Comparison of ENCODE assay signal across 18 cellular contexts in genomic region chr12:90275088-90275487, GRCh38.
DNase-seq lines count a peak whose midpoint lies in the region; ATAC-seq and TF ChIP-seq lines count a peak whose summit lies in the region.
"Had no signal": no experiment of that assay in that cellular context is flagged by ENCODE, and none has a peak within 500 bp of the region (broad histone marks: within the 10 kb centered on the region; RNA-seq: fewer than 3 reads in every experiment).

No MANE protein-coding gene starts in this region.

- in situ Hi-C loops in GM23248 (cut with MboI) = no loop called here

- no peak overlapping the region for H3K4me3 Mint-ChIP-seq in stimulated activated effector memory CD8-positive, alpha-beta T cell treated with anti-CD3 and anti-CD28 coated beads, Interleukin-12 subunit alpha, Interleukin-12 subunit beta, amount 100 ng/mL, for 72 hours
- H3K4me3 Mint-ChIP-seq: CD14-positive monocyte; CD8-positive, alpha-beta T cell; HFFc6 had no signal

- no peaks in the 10 kb centered on the region for H3K9me3 Mint-ChIP-seq in stimulated activated effector memory CD8-positive, alpha-beta T cell treated with anti-CD3 and anti-CD28 coated beads, Interleukin-12 subunit alpha, Interleukin-12 subunit beta, amount 100 ng/mL, for 72 hours
- H3K9me3 Mint-ChIP-seq: CD8-positive, alpha-beta T cell; HFFc6 had no signal

- H4K20me1 ChIP-seq in GM23248 (ENCODE audit: insufficient read depth) (no peaks in the 10 kb centered on the region), PC-9 (ENCODE audit: insufficient read depth) (no peaks in the 10 kb centered on the region)

- POLR2A ChIA-PET in PC-9 (lab: Charles Lee; ENCODE audit: unreplicated experiment) = no interaction called here

- H3K27ac Mint-ChIP-seq in stimulated activated effector memory CD8-positive, alpha-beta T cell treated with anti-CD3 and anti-CD28 coated beads, Interleukin-12 subunit alpha, Interleukin-12 subunit beta, amount 100 ng/mL, for 72 hours = no peak overlapping the region
- H3K27ac Mint-ChIP-seq: CD14-positive monocyte; CD8-positive, alpha-beta T cell; HFFc6 had no signal

- H3K27ac ChIP-seq in GM23248 (no peak overlapping the region), PC-9 (no peak overlapping the region)

- DNase-seq in GM23248 = peak; percentile 29
- no peak for DNase-seq in PC-9
- peak; percentile 41 for DNase-seq in epithelial cell of esophagus (ENCODE audit: low read depth)
- DNase-seq in stimulated activated effector memory CD8-positive, alpha-beta T cell treated with anti-CD3 and anti-CD28 coated beads, Interleukin-12 subunit alpha, Interleukin-12 subunit beta, amount 100 ng/mL, for 72 hours (ENCODE audit: low spot score in 2 of 2) = no peak
- DNase-seq in posterior vena cava (ENCODE audit: low spot score) = no peak
- no peak for DNase-seq in stimulated activated CD4-positive, alpha-beta T cell treated with anti-CD3 and anti-CD28 coated beads, Interleukin-4, amount 100 ng/mL, for 1 hour
- no peak for DNase-seq in COLO829 (ENCODE audit: low spot score)
- DNase-seq: BE2C; Caco-2; CD8-positive, alpha-beta T cell; DND-41; GDM1; HCEC 1CT; HFFc6; IMR-90; KBM-7 had no signal

- H3K9ac ChIP-seq in GM23248 = no peak overlapping the region

- H3F3A ChIP-seq in GM23248 (ENCODE audit: insufficient read depth) (peaks cover 3% of the 10 kb centered on the region; the same call in 1 of the 2 replicates), PC-9 (ENCODE audit: insufficient read depth, low read depth) (no peaks in the 10 kb centered on the region)

- H3K79me2 ChIP-seq in GM23248 (ENCODE audit: insufficient read depth) = no peaks in the 10 kb centered on the region
- H3K79me2 ChIP-seq in PC-9 (ENCODE audit: low read depth) = no peaks in the 10 kb centered on the region

- H3K4me1 ChIP-seq in GM23248 (ENCODE audit: insufficient read depth) (no peaks in the 10 kb centered on the region), PC-9 (replicated peaks; ENCODE audit: insufficient read depth) (no peaks in the 10 kb centered on the region)
- H3K4me1 ChIP-seq: BE2C, Caco-2 had no signal

- 58 to 68% methylated on average over 2 of the region's 2 CpGs for WGBS in GM23248 (ENCODE audit: low coverage in 1 of 2, low lambda C conversion rate in 2 of 2, missing lambda C conversion rate in 2 of 2), 2 experiments

- H2AFZ ChIP-seq in GM23248 = no peak overlapping the region
- H2AFZ ChIP-seq in PC-9 = peak overlapping the region; percentile 27; the same call in 1 of the 2 replicates

- H3K4me3 ChIP-seq in GM23248 (no peak overlapping the region), PC-9 (no peak overlapping the region), epithelial cell of esophagus (ENCODE audit: low read length) (no peak overlapping the region)

- intact Hi-C loops in PC-9 (cut with micrococcal nuclease; ENCODE audit: unreplicated experiment) (no loop called here), posterior vena cava (cut with DNase I) (no loop called here)

- no peak for TF ChIP-seq CTCF in PC-9 (conservative IDR thresholded peaks at IDR 0.05)
- TF ChIP-seq CTCF in epithelial cell of esophagus (IDR thresholded peaks at IDR 0.05; ENCODE audit: insufficient read depth, low read depth, low read length, missing control alignments) = no peak

- H3K9me2 ChIP-seq in GM23248 (ENCODE audit: insufficient read depth) (no peaks in the 10 kb centered on the region), PC-9 (ENCODE audit: insufficient read depth) (0 out of 2 replicates have a peak, but pooled peaks cover 4% of the 10 kb centered on the region)

- CTCF ChIA-PET in PC-9 (lab: Charles Lee) = no interaction called here

- peaks cover 5% of the 10 kb centered on the region for H3K4me1 Mint-ChIP-seq in stimulated activated effector memory CD8-positive, alpha-beta T cell treated with anti-CD3 and anti-CD28 coated beads, Interleukin-12 subunit alpha, Interleukin-12 subunit beta, amount 100 ng/mL, for 72 hours
- H3K4me1 Mint-ChIP-seq: CD14-positive monocyte had no signal

- no peaks in the 10 kb centered on the region for H3K9me3 ChIP-seq in GM23248 (ENCODE audit: low read depth)
- no peaks in the 10 kb centered on the region for H3K9me3 ChIP-seq in PC-9 (ENCODE audit: insufficient read depth, low read depth)
- H3K9me3 ChIP-seq: BE2C, Caco-2 had no signal

- no TSS peak for BruUV-seq in PC-9 (replicated peaks; lab: Mats Ljungman, UMichigan)

- ATAC-seq in stimulated activated effector memory CD8-positive, alpha-beta T cell treated with anti-CD3 and anti-CD28 coated beads, Interleukin-12 subunit alpha, Interleukin-12 subunit beta, amount 100 ng/mL, for 72 hours = peak; percentile 17
- ATAC-seq in GM21528 (IDR thresholded peaks at IDR 0.05; ENCODE audit: low FRiP score, unreplicated experiment) = no peak
- ATAC-seq: CD8-positive, alpha-beta T cell had no signal

- H3K36me3 Mint-ChIP-seq in stimulated activated effector memory CD8-positive, alpha-beta T cell treated with anti-CD3 and anti-CD28 coated beads, Interleukin-12 subunit alpha, Interleukin-12 subunit beta, amount 100 ng/mL, for 72 hours = no peaks in the 10 kb centered on the region
- H3K36me3 Mint-ChIP-seq: CD14-positive monocyte; CD8-positive, alpha-beta T cell had no signal

- H3K4me2 ChIP-seq in GM23248 (ENCODE audit: unreplicated experiment) (no peak overlapping the region), PC-9 (no peak overlapping the region)

- H3K36me3 ChIP-seq in GM23248 (ENCODE audit: low read depth) = no peaks in the 10 kb centered on the region
- H3K36me3 ChIP-seq in PC-9 (ENCODE audit: low read depth) = no peaks in the 10 kb centered on the region
- H3K36me3 ChIP-seq: BE2C had no signal

- no peaks in the 10 kb centered on the region for H3K27me3 ChIP-seq in GM23248 (replicated peaks; ENCODE audit: insufficient read depth)
- no peaks in the 10 kb centered on the region for H3K27me3 ChIP-seq in PC-9 (ENCODE audit: insufficient read depth, low read depth)
- H3K27me3 ChIP-seq: BE2C had no signal

Comparison
In these comparisons a context has a peak if more than half of its experiments do, and no peak if none do; other contexts are left out.
1. DNase-seq: peak in GM23248 (single experiment) and epithelial cell of esophagus (single experiment); none in PC-9 (0 of 2), stimulated activated effector memory CD8-positive, alpha-beta T cell treated with anti-CD3 and anti-CD28 coated beads, Interleukin-12 subunit alpha, Interleukin-12 subunit beta, amount 100 ng/mL, for 72 hours (0 of 2), posterior vena cava (single experiment), stimulated activated CD4-positive, alpha-beta T cell treated with anti-CD3 and anti-CD28 coated beads, Interleukin-4, amount 100 ng/mL, for 1 hour (single experiment) and COLO829 (single experiment).